Comparison of ENCODE assay signal across 19 cellular contexts in genomic region chr18:26745288-26745975, GRCh38.
DNase-seq lines count a peak whose midpoint lies in the region; ATAC-seq, FAIRE-seq and TF ChIP-seq lines count a peak whose summit lies in the region.
"Had no signal": no experiment of that assay in that cellular context is flagged by ENCODE, and none has a peak within 500 bp of the region (broad histone marks: within the 10 kb centered on the region; RNA-seq: fewer than 3 reads in every experiment).

No MANE protein-coding gene starts in this region.

- H3K79me2 ChIP-seq in mammary epithelial cell (ENCODE audit: insufficient read depth, low read length) (no peaks in the 10 kb centered on the region), PC-9 (ENCODE audit: low read depth) (no peaks in the 10 kb centered on the region), HepG2 (ENCODE audit: insufficient read depth, low read length) (no peaks in the 10 kb centered on the region)

- H3K27me3 ChIP-seq in mammary epithelial cell (ENCODE audit: insufficient read depth, low read length) (no peaks in the 10 kb centered on the region), PC-9 (ENCODE audit: insufficient read depth, low read depth) (no peaks in the 10 kb centered on the region), HepG2 (ENCODE audit: control insufficient read depth in 1 of 2, insufficient read depth in 2 of 2, low read length in 2 of 2) (0 out of 5 replicates have a peak, but pooled peaks cover 0 to 3% of the 10 kb centered on the region in 2 experiments), suprapubic skin (no peaks in the 10 kb centered on the region), ovary (no peaks in the 10 kb centered on the region)

- dilution Hi-C loops in mammary epithelial cell (cut with HindIII; ENCODE audit: low sequenced_read_pairs): no loop called here

- DNase-seq in MCF 10A (ENCODE audit: unreplicated experiment) (peak; percentile 2), mammary epithelial cell (no peak), PC-9 (no peak), HepG2 (ENCODE audit: low spot score) (no peak), suprapubic skin (ENCODE audit: low spot score in 2 of 2) (no peak), ovary (no peak)
- no peak for DNase-seq in stimulated activated CD4-positive, alpha-beta T cell treated with anti-CD3 and anti-CD28 coated beads, Interleukin-1b, Interleukin-23, amount 100 ng/mL, for 48 hours
- no peak for DNase-seq in activated CD8-positive, alpha-beta memory T cell treated with anti-CD3 and anti-CD28 coated beads, Interleukin-2, amount 50 U/mL, for 4 hours
- DNase-seq: activated CD4-positive, alpha-beta T cell treated with anti-CD3 and anti-CD28 coated beads, Interleukin-2, amount 10 ng/mL, durations not matched to agents 7 days and 5 days; CD4-positive, CD25-positive, alpha-beta regulatory T cell; erythroblast; HCEC 1CT; KBM-7; SK-N-SH had no signal

- TF ChIP-seq EP300 in HepG2 (IDR thresholded peaks at IDR 0.05; ENCODE audit: low read depth in 2 of 2, low read length in 2 of 2) (no peak), HepG2 (CRISPR knock-in tag; IDR thresholded peaks at IDR 0.05; ENCODE audit: borderline replicate concordance) (no peak), suprapubic skin (IDR thresholded peaks at IDR 0.05) (no peak), ovary (IDR thresholded peaks at IDR 0.05) (no peak)

- TF ChIP-seq RAD21 in HepG2 (CRISPR knock-in tag; IDR thresholded peaks at IDR 0.05): no peak

- H3K4me1 Mint-ChIP-seq in MCF 10A (ENCODE audit: insufficient read depth, unreplicated experiment): peaks cover 38% of the 10 kb centered on the region
- H3K4me1 Mint-ChIP-seq: activated CD4-positive, alpha-beta T cell treated with anti-CD3 and anti-CD28 coated beads, Interleukin-2, amount 10 ng/mL, durations not matched to agents 7 days and 5 days; activated naive CD4-positive, alpha-beta T cell treated with anti-CD3 and anti-CD28 coated beads, Interleukin-2, amount 50 U/mL, for 24 hours; CD4-positive, CD25-positive, alpha-beta regulatory T cell had no signal

- FAIRE-seq in HepG2 (lab: Jason Lieb, UNC): no peak
- FAIRE-seq: urothelium cell line had no signal

- no peak overlapping the region for H3K4me3 ChIP-seq in mammary epithelial cell (replicated peaks in 1 of 3; ENCODE audit: insufficient read depth in 1 of 3, low read depth in 2 of 3, low read length in 3 of 3)
- no peak overlapping the region for H3K4me3 ChIP-seq in PC-9
- H3K4me3 ChIP-seq in HepG2 (replicated peaks in 1 of 3; ENCODE audit: insufficient read depth in 1 of 3, low read depth in 2 of 3, low read length in 3 of 3): no peak overlapping the region
- no peak overlapping the region for H3K4me3 ChIP-seq in suprapubic skin
- no peak overlapping the region for H3K4me3 ChIP-seq in ovary
- H3K4me3 ChIP-seq: lung had no signal

- TF ChIP-seq CTCF in MCF 10A (IDR thresholded peaks at IDR 0.05; ENCODE audit: unreplicated experiment) (no peak), mammary epithelial cell (conservative IDR thresholded peaks at IDR 0.05 in 1 of 2, IDR thresholded peaks at IDR 0.05 in 1 of 2; ENCODE audit: extremely low read depth in 1 of 2, insufficient read depth in 1 of 2, low read depth in 1 of 2, low read length in 2 of 2) (no peak), PC-9 (conservative IDR thresholded peaks at IDR 0.05) (no peak), HepG2 (CRISPR knock-in tag; IDR thresholded peaks at IDR 0.05) (no peak), suprapubic skin (IDR thresholded peaks at IDR 0.05) (no peak), ovary (IDR thresholded peaks at IDR 0.05) (no peak)

- H3F3A ChIP-seq in PC-9 (ENCODE audit: insufficient read depth, low read depth): peaks cover 19% of the 10 kb centered on the region

- H3K36me3 Mint-ChIP-seq in MCF 10A (ENCODE audit: insufficient read depth, unreplicated experiment): no peaks in the 10 kb centered on the region
- H3K36me3 Mint-ChIP-seq: activated naive CD4-positive, alpha-beta T cell treated with anti-CD3 and anti-CD28 coated beads, Interleukin-2, amount 50 U/mL, for 24 hours; CD4-positive, CD25-positive, alpha-beta regulatory T cell; natural killer cell treated with Interleukin-12 subunit alpha and Interleukin-12 subunit beta and Interleukin-15 and Interleukin-18, amount 100 ng/mL, for 72 hours had no signal

- H3K36me3 ChIP-seq in mammary epithelial cell (ENCODE audit: insufficient read depth, low read length) (no peaks in the 10 kb centered on the region), PC-9 (ENCODE audit: low read depth) (no peaks in the 10 kb centered on the region), HepG2 (replicated peaks in 1 of 2; ENCODE audit: control insufficient read depth in 1 of 2, insufficient read depth in 2 of 2, low read length in 2 of 2) (no peaks in the 10 kb centered on the region), suprapubic skin (no peaks in the 10 kb centered on the region), ovary (no peaks in the 10 kb centered on the region)

- H3K9me2 ChIP-seq in PC-9 (ENCODE audit: insufficient read depth): no peaks in the 10 kb centered on the region
- H3K9me2 ChIP-seq: SK-N-SH had no signal

- TF ChIP-seq POLR2A in HepG2 (IDR thresholded peaks at IDR 0.05; ENCODE audit: insufficient read depth in 1 of 2, low read depth in 2 of 2, low read length in 2 of 2) (no peak), suprapubic skin (IDR thresholded peaks at IDR 0.05) (no peak), ovary (IDR thresholded peaks at IDR 0.05) (no peak)

- no peaks in the 10 kb centered on the region for H4K20me1 ChIP-seq in mammary epithelial cell (ENCODE audit: insufficient read depth, low read length)
- no peaks in the 10 kb centered on the region for H4K20me1 ChIP-seq in PC-9 (ENCODE audit: insufficient read depth)
- H4K20me1 ChIP-seq in HepG2 (ENCODE audit: insufficient read depth, low read length): no peaks in the 10 kb centered on the region

- H3K4me2 ChIP-seq in mammary epithelial cell (ENCODE audit: insufficient read depth, low read depth, low read length) (no peak overlapping the region), PC-9 (0 out of 2 replicates have a peak overlapping the region, but pooled peaks have one; percentile 74), HepG2 (ENCODE audit: low read depth, low read length) (peak overlapping the region; percentile 48; the same call in 1 of the 2 replicates)
- H3K4me2 ChIP-seq: SK-N-SH had no signal

- BruUV-seq in MCF 10A (replicated peaks; lab: Mats Ljungman, UMichigan) (no TSS peak), mammary epithelial cell (replicated peaks; lab: Mats Ljungman, UMichigan) (no TSS peak), PC-9 (replicated peaks; lab: Mats Ljungman, UMichigan) (no TSS peak), HepG2 (replicated peaks; lab: Mats Ljungman, UMichigan) (no TSS peak)

- H3K27ac Mint-ChIP-seq in MCF 10A (ENCODE audit: low read depth, unreplicated experiment): peak overlapping the region; percentile 71
- H3K27ac Mint-ChIP-seq: activated CD4-positive, alpha-beta T cell treated with anti-CD3 and anti-CD28 coated beads, Interleukin-2, amount 10 ng/mL, durations not matched to agents 7 days and 5 days; activated naive CD4-positive, alpha-beta T cell treated with anti-CD3 and anti-CD28 coated beads, Interleukin-2, amount 50 U/mL, for 24 hours; CD4-positive, CD25-positive, alpha-beta regulatory T cell; natural killer cell treated with Interleukin-12 subunit alpha and Interleukin-12 subunit beta and Interleukin-15 and Interleukin-18, amount 100 ng/mL, for 72 hours; stimulated activated naive CD8-positive, alpha-beta T cell treated with anti-CD3 and anti-CD28 coated beads, Interleukin-15, Interleukin-2, amounts not matched to agents 100 ng/mL and 50 ng/mL, for 24 hours had no signal

- POLR2A ChIA-PET in MCF 10A (lab: Yijun Ruan, JAX): interaction anchor here (1.0 to 2.8 kb wide), 8 partner anchors 10 to 196 kb away, joined by 3 to 44 read pairs (median 3); partner anchors contain the start of gene KCTD1
- POLR2A ChIA-PET in PC-9 (lab: Charles Lee; ENCODE audit: unreplicated experiment): no interaction called here
- POLR2A ChIA-PET in HepG2 (lab: Yijun Ruan, JAX): interaction anchor here (1.4 kb wide), 1 partner anchor 9 kb away, joined by 3 read pairs; no protein-coding TSS in a partner anchor

- peak overlapping the region; percentile 0 for H3K4me3 Mint-ChIP-seq in MCF 10A (ENCODE audit: unreplicated experiment)
- H3K4me3 Mint-ChIP-seq: activated CD4-positive, alpha-beta T cell treated with anti-CD3 and anti-CD28 coated beads, Interleukin-2, amount 10 ng/mL, durations not matched to agents 7 days and 5 days; activated naive CD4-positive, alpha-beta T cell treated with anti-CD3 and anti-CD28 coated beads, Interleukin-2, amount 50 U/mL, for 24 hours; CD4-positive, CD25-positive, alpha-beta regulatory T cell; natural killer cell treated with Interleukin-12 subunit alpha and Interleukin-12 subunit beta and Interleukin-15 and Interleukin-18, amount 100 ng/mL, for 72 hours; stimulated activated naive CD8-positive, alpha-beta T cell treated with anti-CD3 and anti-CD28 coated beads, Interleukin-15, Interleukin-2, amounts not matched to agents 100 ng/mL and 50 ng/mL, for 24 hours had no signal

- H3K4me1 ChIP-seq in mammary epithelial cell (ENCODE audit: insufficient read depth, low read length) (peaks cover 13% of the 10 kb centered on the region), PC-9 (replicated peaks; ENCODE audit: insufficient read depth) (peaks cover 29% of the 10 kb centered on the region), HepG2 (ENCODE audit: insufficient read depth, low read length) (peaks cover 48% of the 10 kb centered on the region), suprapubic skin (peaks cover 19% of the 10 kb centered on the region), ovary (ENCODE audit: insufficient read depth) (peaks cover 2% of the 10 kb centered on the region)

- peak; percentile 86 for ATAC-seq in HepG2
- ATAC-seq: natural killer cell treated with Interleukin-12 subunit alpha and Interleukin-12 subunit beta and Interleukin-15 and Interleukin-18, amount 100 ng/mL, for 72 hours had no signal

- H2AFZ ChIP-seq in mammary epithelial cell (ENCODE audit: low read depth, low read length) (no peak overlapping the region), PC-9 (no peak overlapping the region), HepG2 (ENCODE audit: low read length) (peak overlapping the region; percentile 38)

- no peaks in the 10 kb centered on the region for H3K9me3 Mint-ChIP-seq in MCF 10A (ENCODE audit: unreplicated experiment)
- H3K9me3 Mint-ChIP-seq: activated CD4-positive, alpha-beta T cell treated with anti-CD3 and anti-CD28 coated beads, Interleukin-2, amount 10 ng/mL, durations not matched to agents 7 days and 5 days; activated naive CD4-positive, alpha-beta T cell treated with anti-CD3 and anti-CD28 coated beads, Interleukin-2, amount 50 U/mL, for 24 hours; natural killer cell treated with Interleukin-12 subunit alpha and Interleukin-12 subunit beta and Interleukin-15 and Interleukin-18, amount 100 ng/mL, for 72 hours; stimulated activated naive CD8-positive, alpha-beta T cell treated with anti-CD3 and anti-CD28 coated beads, Interleukin-15, Interleukin-2, amounts not matched to agents 100 ng/mL and 50 ng/mL, for 24 hours had no signal

- 38% methylated on average over 4 of the region's 4 CpGs for WGBS in mammary epithelial cell (ENCODE audit: low coverage, missing lambda C conversion rate)
- WGBS in HepG2 (ENCODE audit: low lambda C conversion rate): 13% methylated on average over 4 of the region's 4 CpGs
- 65% methylated on average over 4 of the region's 4 CpGs for WGBS in suprapubic skin
- WGBS in ovary, 3 donors: 90 to 91% (median 90%) methylated on average over 4 of the region's 4 CpGs

- H3K9me3 ChIP-seq in mammary epithelial cell (replicated peaks; ENCODE audit: insufficient read depth, low read length) (no peaks in the 10 kb centered on the region), PC-9 (ENCODE audit: insufficient read depth, low read depth) (no peaks in the 10 kb centered on the region), HepG2 (ENCODE audit: low read length) (no peaks in the 10 kb centered on the region), suprapubic skin (no peaks in the 10 kb centered on the region), ovary (no peaks in the 10 kb centered on the region)
- H3K9me3 ChIP-seq: SK-N-SH had no signal

- CTCF ChIA-PET in MCF 10A (lab: Yijun Ruan, JAX): interaction anchor here (0.6 to 1.3 kb wide), 3 partner anchors 11 to 358 kb away, joined by 3 to 5 read pairs (median 4); no protein-coding TSS in a partner anchor
- CTCF ChIA-PET in mammary epithelial cell (lab: Charles Lee; ENCODE audit: low non-redundant PET): no interaction called here
- CTCF ChIA-PET in PC-9 (lab: Charles Lee): no interaction called here
- CTCF ChIA-PET in HepG2 (lab: Yijun Ruan, JAX; ENCODE audit: low intra/inter-chr PET ratio, low total read pairs): no interaction called here

- intact Hi-C loops in MCF 10A (cut with micrococcal nuclease): no loop called here
- intact Hi-C loops in mammary epithelial cell (cut with micrococcal nuclease): no loop called here
- intact Hi-C loops in PC-9 (cut with micrococcal nuclease; ENCODE audit: unreplicated experiment): no loop called here
- intact Hi-C loops in HepG2 (cut with micrococcal nuclease; ENCODE audit: unreplicated experiment): loop anchor here (5.0 kb wide), 1 partner anchor 1187 kb away; no protein-coding TSS in a partner anchor
- intact Hi-C loops in ovary (cut with DNase I): no loop called here

- H3K27ac ChIP-seq in mammary epithelial cell (ENCODE audit: insufficient read depth, low read depth, low read length) (no peak overlapping the region), PC-9 (no peak overlapping the region), HepG2 (ENCODE audit: extremely low read length, insufficient read depth, low read length) (no peak overlapping the region), suprapubic skin (peak overlapping the region; percentile 26), ovary (no peak overlapping the region)

- no peaks in the 10 kb centered on the region for H3K27me3 Mint-ChIP-seq in MCF 10A (ENCODE audit: insufficient read depth, unreplicated experiment)
- H3K27me3 Mint-ChIP-seq: activated naive CD4-positive, alpha-beta T cell treated with anti-CD3 and anti-CD28 coated beads, Interleukin-2, amount 50 U/mL, for 24 hours; CD4-positive, CD25-positive, alpha-beta regulatory T cell; natural killer cell treated with Interleukin-12 subunit alpha and Interleukin-12 subunit beta and Interleukin-15 and Interleukin-18, amount 100 ng/mL, for 72 hours; stimulated activated naive CD8-positive, alpha-beta T cell treated with anti-CD3 and anti-CD28 coated beads, Interleukin-15, Interleukin-2, amounts not matched to agents 100 ng/mL and 50 ng/mL, for 24 hours had no signal

- in situ Hi-C loops in mammary epithelial cell (cut with MboI; ENCODE audit: low sequenced_read_pairs in 2 of 2): no loop called here
- in situ Hi-C loops in HepG2 (cut with HindIII; ENCODE audit: extremely low pct_ligation_motif_present, low pct_unique_long_range_greater_than_20kb): no loop called here

- H3K9ac ChIP-seq in mammary epithelial cell (ENCODE audit: insufficient read depth, low read length): no peak overlapping the region
- H3K9ac ChIP-seq in HepG2 (ENCODE audit: insufficient read depth, low read depth, low read length): no peak overlapping the region
- H3K9ac ChIP-seq: SK-N-SH had no signal
